1 cellular context compared by ENCODE assay signal in the genomic region with DNA sequence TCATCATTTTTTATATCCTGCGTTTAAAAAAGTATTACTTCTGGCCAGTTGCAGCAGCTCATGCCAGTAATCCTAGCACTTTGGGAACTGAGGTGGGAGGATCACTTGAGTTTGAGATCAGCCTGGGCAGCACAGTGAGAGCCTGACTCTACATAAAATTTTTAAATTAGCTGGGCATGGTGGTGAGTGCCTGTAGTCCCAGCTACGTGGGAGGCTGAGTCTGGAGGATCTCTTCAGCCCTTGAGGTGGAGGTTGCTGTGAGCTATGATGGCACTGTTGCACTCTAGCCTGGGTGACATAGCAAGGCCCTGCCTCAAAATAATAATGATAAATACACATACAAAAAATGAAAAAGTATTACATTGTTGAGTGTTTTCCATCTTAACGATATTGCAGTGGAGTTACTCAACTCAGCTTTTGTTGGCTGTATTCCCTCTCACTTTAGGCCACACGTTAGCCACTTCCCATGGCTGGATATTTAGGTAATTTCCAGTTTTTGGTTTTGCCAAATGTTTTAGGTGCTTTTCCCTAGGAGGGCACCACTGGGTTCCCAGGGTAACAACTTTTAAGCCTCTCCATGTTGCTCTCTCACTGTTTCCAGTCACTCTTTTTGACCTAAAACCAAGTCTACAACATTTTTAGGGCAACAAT.
TF ChIP-seq lines count a peak whose summit lies in the region.

No MANE protein-coding gene starts in this region.

TF ChIP-seq in GM23338, 12 proteins besides CTCF, POLR2A, EP300 and RAD21 (continued from another document):
- TF ChIP-seq, protein P1, sequence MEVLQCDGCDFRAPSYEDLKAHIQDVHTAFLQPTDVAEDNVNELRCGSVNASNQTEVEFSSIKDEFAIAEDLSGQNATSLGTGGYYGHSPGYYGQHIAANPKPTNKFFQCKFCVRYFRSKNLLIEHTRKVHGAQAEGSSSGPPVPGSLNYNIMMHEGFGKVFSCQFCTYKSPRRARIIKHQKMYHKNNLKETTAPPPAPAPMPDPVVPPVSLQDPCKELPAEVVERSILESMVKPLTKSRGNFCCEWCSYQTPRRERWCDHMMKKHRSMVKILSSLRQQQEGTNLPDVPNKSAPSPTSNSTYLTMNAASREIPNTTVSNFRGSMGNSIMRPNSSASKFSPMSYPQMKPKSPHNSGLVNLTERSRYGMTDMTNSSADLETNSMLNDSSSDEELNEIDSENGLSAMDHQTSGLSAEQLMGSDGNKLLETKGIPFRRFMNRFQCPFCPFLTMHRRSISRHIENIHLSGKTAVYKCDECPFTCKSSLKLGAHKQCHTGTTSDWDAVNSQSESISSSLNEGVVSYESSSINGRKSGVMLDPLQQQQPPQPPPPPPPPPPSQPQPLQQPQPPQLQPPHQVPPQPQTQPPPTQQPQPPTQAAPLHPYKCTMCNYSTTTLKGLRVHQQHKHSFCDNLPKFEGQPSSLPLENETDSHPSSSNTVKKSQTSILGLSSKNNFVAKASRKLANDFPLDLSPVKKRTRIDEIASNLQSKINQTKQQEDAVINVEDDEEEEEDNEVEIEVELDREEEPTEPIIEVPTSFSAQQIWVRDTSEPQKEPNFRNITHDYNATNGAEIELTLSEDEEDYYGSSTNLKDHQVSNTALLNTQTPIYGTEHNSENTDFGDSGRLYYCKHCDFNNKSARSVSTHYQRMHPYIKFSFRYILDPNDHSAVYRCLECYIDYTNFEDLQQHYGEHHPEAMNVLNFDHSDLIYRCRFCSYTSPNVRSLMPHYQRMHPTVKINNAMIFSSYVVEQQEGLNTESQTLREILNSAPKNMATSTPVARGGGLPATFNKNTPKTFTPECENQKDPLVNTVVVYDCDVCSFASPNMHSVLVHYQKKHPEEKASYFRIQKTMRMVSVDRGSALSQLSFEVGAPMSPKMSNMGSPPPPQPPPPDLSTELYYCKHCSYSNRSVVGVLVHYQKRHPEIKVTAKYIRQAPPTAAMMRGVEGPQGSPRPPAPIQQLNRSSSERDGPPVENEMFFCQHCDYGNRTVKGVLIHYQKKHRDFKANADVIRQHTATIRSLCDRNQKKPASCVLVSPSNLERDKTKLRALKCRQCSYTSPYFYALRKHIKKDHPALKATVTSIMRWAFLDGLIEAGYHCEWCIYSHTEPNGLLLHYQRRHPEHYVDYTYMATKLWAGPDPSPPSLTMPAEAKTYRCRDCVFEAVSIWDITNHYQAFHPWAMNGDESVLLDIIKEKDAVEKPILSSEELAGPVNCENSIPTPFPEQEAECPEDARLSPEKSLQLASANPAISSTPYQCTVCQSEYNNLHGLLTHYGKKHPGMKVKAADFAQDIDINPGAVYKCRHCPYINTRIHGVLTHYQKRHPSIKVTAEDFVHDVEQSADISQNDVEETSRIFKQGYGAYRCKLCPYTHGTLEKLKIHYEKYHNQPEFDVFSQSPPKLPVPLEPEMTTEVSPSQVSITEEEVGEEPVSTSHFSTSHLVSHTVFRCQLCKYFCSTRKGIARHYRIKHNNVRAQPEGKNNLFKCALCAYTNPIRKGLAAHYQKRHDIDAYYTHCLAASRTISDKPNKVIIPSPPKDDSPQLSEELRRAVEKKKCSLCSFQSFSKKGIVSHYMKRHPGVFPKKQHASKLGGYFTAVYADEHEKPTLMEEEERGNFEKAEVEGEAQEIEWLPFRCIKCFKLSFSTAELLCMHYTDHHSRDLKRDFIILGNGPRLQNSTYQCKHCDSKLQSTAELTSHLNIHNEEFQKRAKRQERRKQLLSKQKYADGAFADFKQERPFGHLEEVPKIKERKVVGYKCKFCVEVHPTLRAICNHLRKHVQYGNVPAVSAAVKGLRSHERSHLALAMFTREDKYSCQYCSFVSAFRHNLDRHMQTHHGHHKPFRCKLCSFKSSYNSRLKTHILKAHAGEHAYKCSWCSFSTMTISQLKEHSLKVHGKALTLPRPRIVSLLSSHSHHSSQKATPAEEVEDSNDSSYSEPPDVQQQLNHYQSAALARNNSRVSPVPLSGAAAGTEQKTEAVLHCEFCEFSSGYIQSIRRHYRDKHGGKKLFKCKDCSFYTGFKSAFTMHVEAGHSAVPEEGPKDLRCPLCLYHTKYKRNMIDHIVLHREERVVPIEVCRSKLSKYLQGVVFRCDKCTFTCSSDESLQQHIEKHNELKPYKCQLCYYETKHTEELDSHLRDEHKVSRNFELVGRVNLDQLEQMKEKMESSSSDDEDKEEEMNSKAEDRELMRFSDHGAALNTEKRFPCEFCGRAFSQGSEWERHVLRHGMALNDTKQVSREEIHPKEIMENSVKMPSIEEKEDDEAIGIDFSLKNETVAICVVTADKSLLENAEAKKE (CRISPR knock-in tag; IDR thresholded peaks at IDR 0.05), result no peak
- TF ChIP-seq JUNB (IDR thresholded peaks at IDR 0.05; ENCODE audit: unreplicated experiment) (no peak), EZH2phosphoT487 (IDR thresholded peaks at IDR 0.05; ENCODE audit: unreplicated experiment) (no peak), POLR2AphosphoS5 (IDR thresholded peaks at IDR 0.05; ENCODE audit: low read depth) (no peak)
- TF ChIP-seq, protein P2, sequence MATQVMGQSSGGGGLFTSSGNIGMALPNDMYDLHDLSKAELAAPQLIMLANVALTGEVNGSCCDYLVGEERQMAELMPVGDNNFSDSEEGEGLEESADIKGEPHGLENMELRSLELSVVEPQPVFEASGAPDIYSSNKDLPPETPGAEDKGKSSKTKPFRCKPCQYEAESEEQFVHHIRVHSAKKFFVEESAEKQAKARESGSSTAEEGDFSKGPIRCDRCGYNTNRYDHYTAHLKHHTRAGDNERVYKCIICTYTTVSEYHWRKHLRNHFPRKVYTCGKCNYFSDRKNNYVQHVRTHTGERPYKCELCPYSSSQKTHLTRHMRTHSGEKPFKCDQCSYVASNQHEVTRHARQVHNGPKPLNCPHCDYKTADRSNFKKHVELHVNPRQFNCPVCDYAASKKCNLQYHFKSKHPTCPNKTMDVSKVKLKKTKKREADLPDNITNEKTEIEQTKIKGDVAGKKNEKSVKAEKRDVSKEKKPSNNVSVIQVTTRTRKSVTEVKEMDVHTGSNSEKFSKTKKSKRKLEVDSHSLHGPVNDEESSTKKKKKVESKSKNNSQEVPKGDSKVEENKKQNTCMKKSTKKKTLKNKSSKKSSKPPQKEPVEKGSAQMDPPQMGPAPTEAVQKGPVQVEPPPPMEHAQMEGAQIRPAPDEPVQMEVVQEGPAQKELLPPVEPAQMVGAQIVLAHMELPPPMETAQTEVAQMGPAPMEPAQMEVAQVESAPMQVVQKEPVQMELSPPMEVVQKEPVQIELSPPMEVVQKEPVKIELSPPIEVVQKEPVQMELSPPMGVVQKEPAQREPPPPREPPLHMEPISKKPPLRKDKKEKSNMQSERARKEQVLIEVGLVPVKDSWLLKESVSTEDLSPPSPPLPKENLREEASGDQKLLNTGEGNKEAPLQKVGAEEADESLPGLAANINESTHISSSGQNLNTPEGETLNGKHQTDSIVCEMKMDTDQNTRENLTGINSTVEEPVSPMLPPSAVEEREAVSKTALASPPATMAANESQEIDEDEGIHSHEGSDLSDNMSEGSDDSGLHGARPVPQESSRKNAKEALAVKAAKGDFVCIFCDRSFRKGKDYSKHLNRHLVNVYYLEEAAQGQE (IDR thresholded peaks at IDR 0.05; ENCODE audit: unreplicated experiment), result no peak
